Comparison of ENCODE assay signal across 1 cellular context in the genomic region with DNA sequence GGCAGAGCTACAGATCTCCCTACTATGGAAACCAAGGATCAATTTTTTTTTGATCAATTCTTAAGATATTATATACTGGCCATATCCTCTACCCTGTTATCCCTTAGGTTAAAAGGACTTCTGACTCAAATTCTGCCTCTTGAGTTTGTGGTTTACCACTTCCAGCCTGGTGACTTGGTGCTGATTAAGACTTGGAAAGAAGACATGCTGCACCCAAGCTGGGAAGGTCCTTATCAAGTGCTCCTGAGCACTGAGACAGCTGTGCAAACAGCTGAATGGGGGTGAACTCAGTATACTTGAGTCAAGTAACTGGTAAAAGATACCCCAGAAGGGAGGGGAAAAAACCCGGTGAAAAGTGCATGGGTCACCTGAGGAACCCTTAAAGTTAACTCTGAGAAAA.
TF ChIP-seq lines count a peak whose summit lies in the region.

No MANE protein-coding gene starts in this region.

TF ChIP-seq in K562, 482 proteins besides CTCF, POLR2A, EP300 and RAD21 (continued from another document and continues in another):
- TF ChIP-seq, protein P1, sequence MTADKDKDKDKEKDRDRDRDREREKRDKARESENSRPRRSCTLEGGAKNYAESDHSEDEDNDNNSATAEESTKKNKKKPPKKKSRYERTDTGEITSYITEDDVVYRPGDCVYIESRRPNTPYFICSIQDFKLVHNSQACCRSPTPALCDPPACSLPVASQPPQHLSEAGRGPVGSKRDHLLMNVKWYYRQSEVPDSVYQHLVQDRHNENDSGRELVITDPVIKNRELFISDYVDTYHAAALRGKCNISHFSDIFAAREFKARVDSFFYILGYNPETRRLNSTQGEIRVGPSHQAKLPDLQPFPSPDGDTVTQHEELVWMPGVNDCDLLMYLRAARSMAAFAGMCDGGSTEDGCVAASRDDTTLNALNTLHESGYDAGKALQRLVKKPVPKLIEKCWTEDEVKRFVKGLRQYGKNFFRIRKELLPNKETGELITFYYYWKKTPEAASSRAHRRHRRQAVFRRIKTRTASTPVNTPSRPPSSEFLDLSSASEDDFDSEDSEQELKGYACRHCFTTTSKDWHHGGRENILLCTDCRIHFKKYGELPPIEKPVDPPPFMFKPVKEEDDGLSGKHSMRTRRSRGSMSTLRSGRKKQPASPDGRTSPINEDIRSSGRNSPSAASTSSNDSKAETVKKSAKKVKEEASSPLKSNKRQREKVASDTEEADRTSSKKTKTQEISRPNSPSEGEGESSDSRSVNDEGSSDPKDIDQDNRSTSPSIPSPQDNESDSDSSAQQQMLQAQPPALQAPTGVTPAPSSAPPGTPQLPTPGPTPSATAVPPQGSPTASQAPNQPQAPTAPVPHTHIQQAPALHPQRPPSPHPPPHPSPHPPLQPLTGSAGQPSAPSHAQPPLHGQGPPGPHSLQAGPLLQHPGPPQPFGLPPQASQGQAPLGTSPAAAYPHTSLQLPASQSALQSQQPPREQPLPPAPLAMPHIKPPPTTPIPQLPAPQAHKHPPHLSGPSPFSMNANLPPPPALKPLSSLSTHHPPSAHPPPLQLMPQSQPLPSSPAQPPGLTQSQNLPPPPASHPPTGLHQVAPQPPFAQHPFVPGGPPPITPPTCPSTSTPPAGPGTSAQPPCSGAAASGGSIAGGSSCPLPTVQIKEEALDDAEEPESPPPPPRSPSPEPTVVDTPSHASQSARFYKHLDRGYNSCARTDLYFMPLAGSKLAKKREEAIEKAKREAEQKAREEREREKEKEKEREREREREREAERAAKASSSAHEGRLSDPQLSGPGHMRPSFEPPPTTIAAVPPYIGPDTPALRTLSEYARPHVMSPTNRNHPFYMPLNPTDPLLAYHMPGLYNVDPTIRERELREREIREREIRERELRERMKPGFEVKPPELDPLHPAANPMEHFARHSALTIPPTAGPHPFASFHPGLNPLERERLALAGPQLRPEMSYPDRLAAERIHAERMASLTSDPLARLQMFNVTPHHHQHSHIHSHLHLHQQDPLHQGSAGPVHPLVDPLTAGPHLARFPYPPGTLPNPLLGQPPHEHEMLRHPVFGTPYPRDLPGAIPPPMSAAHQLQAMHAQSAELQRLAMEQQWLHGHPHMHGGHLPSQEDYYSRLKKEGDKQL (CRISPR knock-in tag; IDR thresholded peaks at IDR 0.05; ENCODE audit: borderline replicate concordance) = no peak
- no peak for TF ChIP-seq NUFIP1 (IDR thresholded peaks at IDR 0.05; ENCODE audit: partially characterized antibody)
- no peak for TF ChIP-seq KHSRP (IDR thresholded peaks at IDR 0.05)
- 0 out of 2 replicates have a peak, but pooled peaks have one; percentile 33 for TF ChIP-seq SMAD4 (CRISPR knock-in tag; conservative IDR thresholded peaks at IDR 0.05)
- no peak for TF ChIP-seq HCFC1 (IDR thresholded peaks at IDR 0.05; ENCODE audit: low read depth, low read length)
- TF ChIP-seq, protein P2, sequence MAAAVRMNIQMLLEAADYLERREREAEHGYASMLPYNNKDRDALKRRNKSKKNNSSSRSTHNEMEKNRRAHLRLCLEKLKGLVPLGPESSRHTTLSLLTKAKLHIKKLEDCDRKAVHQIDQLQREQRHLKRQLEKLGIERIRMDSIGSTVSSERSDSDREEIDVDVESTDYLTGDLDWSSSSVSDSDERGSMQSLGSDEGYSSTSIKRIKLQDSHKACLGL (CRISPR knock-in tag; IDR thresholded peaks at IDR 0.05; ENCODE audit: borderline replicate concordance, poor library complexity, severe bottlenecking) = no peak
- TF ChIP-seq SUPT5H (IDR thresholded peaks at IDR 0.05) = no peak
- TF ChIP-seq, protein P3, sequence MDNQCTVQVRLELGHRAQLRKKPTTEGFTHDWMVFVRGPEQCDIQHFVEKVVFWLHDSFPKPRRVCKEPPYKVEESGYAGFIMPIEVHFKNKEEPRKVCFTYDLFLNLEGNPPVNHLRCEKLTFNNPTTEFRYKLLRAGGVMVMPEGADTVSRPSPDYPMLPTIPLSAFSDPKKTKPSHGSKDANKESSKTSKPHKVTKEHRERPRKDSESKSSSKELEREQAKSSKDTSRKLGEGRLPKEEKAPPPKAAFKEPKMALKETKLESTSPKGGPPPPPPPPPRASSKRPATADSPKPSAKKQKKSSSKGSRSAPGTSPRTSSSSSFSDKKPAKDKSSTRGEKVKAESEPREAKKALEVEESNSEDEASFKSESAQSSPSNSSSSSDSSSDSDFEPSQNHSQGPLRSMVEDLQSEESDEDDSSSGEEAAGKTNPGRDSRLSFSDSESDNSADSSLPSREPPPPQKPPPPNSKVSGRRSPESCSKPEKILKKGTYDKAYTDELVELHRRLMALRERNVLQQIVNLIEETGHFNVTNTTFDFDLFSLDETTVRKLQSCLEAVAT (IDR thresholded peaks at IDR 0.05) = peak in 1 of 2 experiments; percentile 85; a peak in 1 of 4 replicates
- no peak for TF ChIP-seq PCBP1 (IDR thresholded peaks at IDR 0.05; ENCODE audit: low read depth, low read length, poor library complexity, severe bottlenecking)
- TF ChIP-seq, protein P4, sequence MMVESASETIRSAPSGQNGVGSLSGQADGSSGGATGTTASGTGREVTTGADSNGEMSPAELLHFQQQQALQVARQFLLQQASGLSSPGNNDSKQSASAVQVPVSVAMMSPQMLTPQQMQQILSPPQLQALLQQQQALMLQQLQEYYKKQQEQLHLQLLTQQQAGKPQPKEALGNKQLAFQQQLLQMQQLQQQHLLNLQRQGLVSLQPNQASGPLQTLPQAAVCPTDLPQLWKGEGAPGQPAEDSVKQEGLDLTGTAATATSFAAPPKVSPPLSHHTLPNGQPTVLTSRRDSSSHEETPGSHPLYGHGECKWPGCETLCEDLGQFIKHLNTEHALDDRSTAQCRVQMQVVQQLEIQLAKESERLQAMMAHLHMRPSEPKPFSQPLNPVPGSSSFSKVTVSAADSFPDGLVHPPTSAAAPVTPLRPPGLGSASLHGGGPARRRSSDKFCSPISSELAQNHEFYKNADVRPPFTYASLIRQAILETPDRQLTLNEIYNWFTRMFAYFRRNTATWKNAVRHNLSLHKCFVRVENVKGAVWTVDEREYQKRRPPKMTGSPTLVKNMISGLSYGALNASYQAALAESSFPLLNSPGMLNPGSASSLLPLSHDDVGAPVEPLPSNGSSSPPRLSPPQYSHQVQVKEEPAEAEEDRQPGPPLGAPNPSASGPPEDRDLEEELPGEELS (CRISPR knock-in tag; IDR thresholded peaks at IDR 0.05; ENCODE audit: borderline replicate concordance) = no peak
- TF ChIP-seq SMAD3 (CRISPR knock-in tag; conservative IDR thresholded peaks at IDR 0.05) = 0 out of 2 replicates have a peak, but pooled peaks have one; percentile 26
- peak; percentile 17; the same call in 1 of the 2 replicates for TF ChIP-seq PHB2 (IDR thresholded peaks at IDR 0.05; ENCODE audit: low read depth)
- TF ChIP-seq TCF7 (IDR thresholded peaks at IDR 0.05; ENCODE audit: borderline replicate concordance) = no peak
- TF ChIP-seq ZNF197 (CRISPR knock-in tag; IDR thresholded peaks at IDR 0.05; ENCODE audit: low read depth) = peak; percentile 66; the same call in 1 of the 2 replicates
- TF ChIP-seq NR2C2 (CRISPR knock-in tag; IDR thresholded peaks at IDR 0.05) = no peak
- TF ChIP-seq NR2C2 (tag; IDR thresholded peaks at IDR 0.05) = peak; percentile 14; the same call in 1 of the 2 replicates
- peak; percentile 78; the same call in 1 of the 2 replicates for TF ChIP-seq ZNF311 (CRISPR knock-in tag; IDR thresholded peaks at IDR 0.05)
- TF ChIP-seq, protein P5, sequence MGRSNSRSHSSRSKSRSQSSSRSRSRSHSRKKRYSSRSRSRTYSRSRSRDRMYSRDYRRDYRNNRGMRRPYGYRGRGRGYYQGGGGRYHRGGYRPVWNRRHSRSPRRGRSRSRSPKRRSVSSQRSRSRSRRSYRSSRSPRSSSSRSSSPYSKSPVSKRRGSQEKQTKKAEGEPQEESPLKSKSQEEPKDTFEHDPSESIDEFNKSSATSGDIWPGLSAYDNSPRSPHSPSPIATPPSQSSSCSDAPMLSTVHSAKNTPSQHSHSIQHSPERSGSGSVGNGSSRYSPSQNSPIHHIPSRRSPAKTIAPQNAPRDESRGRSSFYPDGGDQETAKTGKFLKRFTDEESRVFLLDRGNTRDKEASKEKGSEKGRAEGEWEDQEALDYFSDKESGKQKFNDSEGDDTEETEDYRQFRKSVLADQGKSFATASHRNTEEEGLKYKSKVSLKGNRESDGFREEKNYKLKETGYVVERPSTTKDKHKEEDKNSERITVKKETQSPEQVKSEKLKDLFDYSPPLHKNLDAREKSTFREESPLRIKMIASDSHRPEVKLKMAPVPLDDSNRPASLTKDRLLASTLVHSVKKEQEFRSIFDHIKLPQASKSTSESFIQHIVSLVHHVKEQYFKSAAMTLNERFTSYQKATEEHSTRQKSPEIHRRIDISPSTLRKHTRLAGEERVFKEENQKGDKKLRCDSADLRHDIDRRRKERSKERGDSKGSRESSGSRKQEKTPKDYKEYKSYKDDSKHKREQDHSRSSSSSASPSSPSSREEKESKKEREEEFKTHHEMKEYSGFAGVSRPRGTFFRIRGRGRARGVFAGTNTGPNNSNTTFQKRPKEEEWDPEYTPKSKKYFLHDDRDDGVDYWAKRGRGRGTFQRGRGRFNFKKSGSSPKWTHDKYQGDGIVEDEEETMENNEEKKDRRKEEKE (IDR thresholded peaks at IDR 0.05; ENCODE audit: borderline replicate concordance in 1 of 2, control insufficient read depth in 1 of 2, low read depth in 2 of 2, low read length in 1 of 2) = no peak
- TF ChIP-seq FIP1L1 (IDR thresholded peaks at IDR 0.05; ENCODE audit: low read depth, low read length, poor library complexity, severe bottlenecking) = no peak
- TF ChIP-seq, protein P6, sequence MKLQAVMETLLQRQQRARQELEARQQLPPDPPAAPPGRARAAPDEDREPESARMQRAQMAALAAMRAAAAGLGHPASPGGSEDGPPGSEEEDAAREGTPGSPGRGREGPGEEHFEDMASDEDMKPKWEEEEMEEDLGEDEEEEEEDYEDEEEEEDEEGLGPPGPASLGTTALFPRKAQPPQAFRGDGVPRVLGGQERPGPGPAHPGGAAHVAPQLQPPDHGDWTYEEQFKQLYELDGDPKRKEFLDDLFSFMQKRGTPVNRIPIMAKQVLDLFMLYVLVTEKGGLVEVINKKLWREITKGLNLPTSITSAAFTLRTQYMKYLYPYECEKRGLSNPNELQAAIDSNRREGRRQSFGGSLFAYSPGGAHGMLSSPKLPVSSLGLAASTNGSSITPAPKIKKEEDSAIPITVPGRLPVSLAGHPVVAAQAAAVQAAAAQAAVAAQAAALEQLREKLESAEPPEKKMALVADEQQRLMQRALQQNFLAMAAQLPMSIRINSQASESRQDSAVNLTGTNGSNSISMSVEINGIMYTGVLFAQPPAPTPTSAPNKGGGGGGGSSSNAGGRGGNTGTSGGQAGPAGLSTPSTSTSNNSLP (IDR thresholded peaks at IDR 0.05; ENCODE audit: borderline replicate concordance, low read depth, low read length) = no peak
- TF ChIP-seq, protein P7, sequence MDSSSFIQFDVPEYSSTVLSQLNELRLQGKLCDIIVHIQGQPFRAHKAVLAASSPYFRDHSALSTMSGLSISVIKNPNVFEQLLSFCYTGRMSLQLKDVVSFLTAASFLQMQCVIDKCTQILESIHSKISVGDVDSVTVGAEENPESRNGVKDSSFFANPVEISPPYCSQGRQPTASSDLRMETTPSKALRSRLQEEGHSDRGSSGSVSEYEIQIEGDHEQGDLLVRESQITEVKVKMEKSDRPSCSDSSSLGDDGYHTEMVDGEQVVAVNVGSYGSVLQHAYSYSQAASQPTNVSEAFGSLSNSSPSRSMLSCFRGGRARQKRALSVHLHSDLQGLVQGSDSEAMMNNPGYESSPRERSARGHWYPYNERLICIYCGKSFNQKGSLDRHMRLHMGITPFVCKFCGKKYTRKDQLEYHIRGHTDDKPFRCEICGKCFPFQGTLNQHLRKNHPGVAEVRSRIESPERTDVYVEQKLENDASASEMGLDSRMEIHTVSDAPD (CRISPR knock-in tag; IDR thresholded peaks at IDR 0.05) = no peak; the same call in 1 of the 2 replicates
- TF ChIP-seq ZNF766 (CRISPR knock-in tag; conservative IDR thresholded peaks at IDR 0.05) = peak; percentile 74
- TF ChIP-seq TAF1 (IDR thresholded peaks at IDR 0.05; ENCODE audit: control insufficient read depth, extremely low read depth, insufficient read depth, low read length, severe bottlenecking) = peak; percentile 24
- no peak for TF ChIP-seq ZNF41 (CRISPR knock-in tag; conservative IDR thresholded peaks at IDR 0.05)
- no peak for TF ChIP-seq RBM39 (optimal IDR thresholded peaks at IDR 0.05; ENCODE audit: low read depth, low read length)
- no peak for TF ChIP-seq ZNF431 (CRISPR knock-in tag; IDR thresholded peaks at IDR 0.05)
- TF ChIP-seq, protein P8, sequence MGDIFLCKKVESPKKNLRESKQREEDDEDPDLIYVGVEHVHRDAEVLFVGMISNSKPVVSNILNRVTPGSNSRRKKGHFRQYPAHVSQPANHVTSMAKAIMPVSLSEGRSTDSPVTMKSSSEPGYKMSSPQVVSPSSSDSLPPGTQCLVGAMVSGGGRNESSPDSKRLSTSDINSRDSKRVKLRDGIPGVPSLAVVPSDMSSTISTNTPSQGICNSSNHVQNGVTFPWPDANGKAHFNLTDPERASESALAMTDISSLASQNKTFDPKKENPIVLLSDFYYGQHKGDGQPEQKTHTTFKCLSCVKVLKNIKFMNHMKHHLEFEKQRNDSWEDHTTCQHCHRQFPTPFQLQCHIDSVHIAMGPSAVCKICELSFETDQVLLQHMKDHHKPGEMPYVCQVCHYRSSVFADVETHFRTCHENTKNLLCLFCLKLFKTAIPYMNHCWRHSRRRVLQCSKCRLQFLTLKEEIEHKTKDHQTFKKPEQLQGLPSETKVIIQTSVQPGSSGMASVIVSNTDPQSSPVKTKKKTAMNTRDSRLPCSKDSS (IDR thresholded peaks at IDR 0.05; ENCODE audit: low read depth, partially characterized antibody) = no peak
- peak; percentile 97 for TF ChIP-seq CBFA2T3 (IDR thresholded peaks at IDR 0.05)
- TF ChIP-seq, protein P9, sequence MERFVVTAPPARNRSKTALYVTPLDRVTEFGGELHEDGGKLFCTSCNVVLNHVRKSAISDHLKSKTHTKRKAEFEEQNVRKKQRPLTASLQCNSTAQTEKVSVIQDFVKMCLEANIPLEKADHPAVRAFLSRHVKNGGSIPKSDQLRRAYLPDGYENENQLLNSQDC (CRISPR knock-in tag; IDR thresholded peaks at IDR 0.05) = no peak
- TF ChIP-seq ZNF408 (CRISPR knock-in tag; IDR thresholded peaks at IDR 0.05; ENCODE audit: low read depth) = no peak
- TF ChIP-seq, protein P10, sequence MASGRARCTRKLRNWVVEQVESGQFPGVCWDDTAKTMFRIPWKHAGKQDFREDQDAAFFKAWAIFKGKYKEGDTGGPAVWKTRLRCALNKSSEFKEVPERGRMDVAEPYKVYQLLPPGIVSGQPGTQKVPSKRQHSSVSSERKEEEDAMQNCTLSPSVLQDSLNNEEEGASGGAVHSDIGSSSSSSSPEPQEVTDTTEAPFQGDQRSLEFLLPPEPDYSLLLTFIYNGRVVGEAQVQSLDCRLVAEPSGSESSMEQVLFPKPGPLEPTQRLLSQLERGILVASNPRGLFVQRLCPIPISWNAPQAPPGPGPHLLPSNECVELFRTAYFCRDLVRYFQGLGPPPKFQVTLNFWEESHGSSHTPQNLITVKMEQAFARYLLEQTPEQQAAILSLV (tag; IDR thresholded peaks at IDR 0.05) = no peak
- TF ChIP-seq PHF20 (IDR thresholded peaks at IDR 0.05; ENCODE audit: partially characterized antibody) = no peak
- TF ChIP-seq, protein P11, sequence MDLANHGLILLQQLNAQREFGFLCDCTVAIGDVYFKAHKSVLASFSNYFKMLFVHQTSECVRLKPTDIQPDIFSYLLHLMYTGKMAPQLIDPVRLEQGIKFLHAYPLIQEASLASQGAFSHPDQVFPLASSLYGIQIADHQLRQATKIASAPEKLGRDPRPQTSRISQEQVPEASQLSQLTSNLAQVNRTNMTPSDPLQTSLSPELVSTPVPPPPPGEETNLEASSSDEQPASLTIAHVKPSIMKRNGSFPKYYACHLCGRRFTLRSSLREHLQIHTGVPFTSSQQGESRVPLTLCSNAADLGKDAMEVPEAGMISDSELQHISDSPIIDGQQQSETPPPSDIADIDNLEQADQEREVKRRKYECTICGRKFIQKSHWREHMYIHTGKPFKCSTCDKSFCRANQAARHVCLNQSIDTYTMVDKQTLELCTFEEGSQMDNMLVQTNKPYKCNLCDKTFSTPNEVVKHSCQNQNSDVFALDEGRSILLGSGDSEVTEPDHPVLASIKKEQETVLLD (IDR thresholded peaks at IDR 0.05) = no peak
- TF ChIP-seq ESRRA (IDR thresholded peaks at IDR 0.05; ENCODE audit: borderline replicate concordance, low read depth) = peak; percentile 69; the same call in 1 of the 2 replicates
